2 cellular contexts compared by ENCODE assay signal in the genomic region with DNA sequence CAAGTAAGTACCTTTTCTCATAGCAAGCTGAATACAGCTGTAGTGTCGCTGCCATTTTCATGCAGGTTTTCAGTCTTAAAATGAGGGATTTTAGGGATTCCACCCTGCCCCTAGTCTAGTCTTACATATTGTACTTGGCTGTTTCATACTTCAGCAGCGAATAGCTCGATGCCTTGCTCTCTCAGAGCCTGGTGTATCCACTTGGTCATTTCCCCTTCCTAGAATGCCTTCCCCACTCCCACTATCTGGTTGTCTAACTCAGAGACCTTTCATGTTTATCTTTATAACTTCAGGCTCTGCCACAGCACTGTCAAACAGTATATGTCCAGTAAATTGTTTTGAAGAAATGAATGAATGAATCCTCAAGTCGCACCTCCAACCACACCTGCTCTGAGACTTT.
TF ChIP-seq lines count a peak whose summit lies in the region.

No MANE protein-coding gene starts in this region.

TF ChIP-seq in HepG2, 621 proteins besides CTCF, POLR2A, EP300 and RAD21:
- TF ChIP-seq ZBTB7A (CRISPR knock-in tag; IDR thresholded peaks at IDR 0.05), result no peak
- no peak for TF ChIP-seq CCAR2 (optimal IDR thresholded peaks at IDR 0.05; ENCODE audit: low read depth, low read length)
- TF ChIP-seq, protein P1, sequence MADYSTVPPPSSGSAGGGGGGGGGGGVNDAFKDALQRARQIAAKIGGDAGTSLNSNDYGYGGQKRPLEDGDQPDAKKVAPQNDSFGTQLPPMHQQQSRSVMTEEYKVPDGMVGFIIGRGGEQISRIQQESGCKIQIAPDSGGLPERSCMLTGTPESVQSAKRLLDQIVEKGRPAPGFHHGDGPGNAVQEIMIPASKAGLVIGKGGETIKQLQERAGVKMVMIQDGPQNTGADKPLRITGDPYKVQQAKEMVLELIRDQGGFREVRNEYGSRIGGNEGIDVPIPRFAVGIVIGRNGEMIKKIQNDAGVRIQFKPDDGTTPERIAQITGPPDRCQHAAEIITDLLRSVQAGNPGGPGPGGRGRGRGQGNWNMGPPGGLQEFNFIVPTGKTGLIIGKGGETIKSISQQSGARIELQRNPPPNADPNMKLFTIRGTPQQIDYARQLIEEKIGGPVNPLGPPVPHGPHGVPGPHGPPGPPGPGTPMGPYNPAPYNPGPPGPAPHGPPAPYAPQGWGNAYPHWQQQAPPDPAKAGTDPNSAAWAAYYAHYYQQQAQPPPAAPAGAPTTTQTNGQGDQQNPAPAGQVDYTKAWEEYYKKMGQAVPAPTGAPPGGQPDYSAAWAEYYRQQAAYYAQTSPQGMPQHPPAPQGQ (CRISPR knock-in tag; IDR thresholded peaks at IDR 0.05; ENCODE audit: borderline replicate concordance), result no peak

TF ChIP-seq in endothelial cell of umbilical vein, 7 proteins besides CTCF, POLR2A, EP300 and RAD21:
- TF ChIP-seq EZH2 (IDR thresholded peaks at IDR 0.05; ENCODE audit: borderline replicate concordance, low read depth, low read length, severe bottlenecking) (no peak), GATA2 (IDR thresholded peaks at IDR 0.05; ENCODE audit: insufficient read depth, insufficient read length, low read depth, low read length) (no peak), FOS (IDR thresholded peaks at IDR 0.05; ENCODE audit: borderline replicate concordance, insufficient read depth, low read length) (no peak)
